In the genomic region with DNA sequence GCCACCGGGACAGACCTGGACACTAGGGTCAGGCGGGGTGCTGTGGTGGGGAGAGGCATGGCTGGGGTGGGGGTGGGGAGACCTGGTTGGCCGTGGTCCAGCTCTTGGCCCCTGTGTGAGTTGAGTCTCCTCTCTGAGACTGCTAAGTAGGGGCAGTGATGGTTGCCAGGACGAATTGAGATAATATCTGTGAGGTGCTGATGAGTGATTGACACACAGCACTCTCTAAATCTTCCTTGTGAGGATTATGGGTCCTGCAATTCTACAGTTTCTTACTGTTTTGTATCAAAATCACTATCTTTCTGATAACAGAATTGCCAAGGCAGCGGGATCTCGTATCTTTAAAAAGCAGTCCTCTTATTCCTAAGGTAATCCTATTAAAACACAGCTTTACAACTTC, we compare ENCODE assay signal across 24 cellular contexts.
"Had no signal": no experiment of that assay in that cellular context is flagged by ENCODE, and none has a peak within 500 bp of the region (broad histone marks: within the 10 kb centered on the region; RNA-seq: fewer than 3 reads in every experiment).

No MANE protein-coding gene starts in this region.

- H3K9me3 ChIP-seq: adrenal gland, body of pancreas, esophagus squamous epithelium, testis, transverse colon had no signal

- H3K9me3 Mint-ChIP-seq: activated CD4-positive, alpha-beta memory T cell treated with anti-CD3 and anti-CD28 coated beads, Interleukin-2, amount 10 ng/mL, durations not matched to agents 7 days and 5 days; activated CD4-positive, alpha-beta T cell treated with anti-CD3 and anti-CD28 coated beads, Interleukin-2, amount 10 ng/mL, durations not matched to agents 7 days and 5 days; activated naive CD4-positive, alpha-beta T cell treated with anti-CD3 and anti-CD28 coated beads for 36 hours; activated naive CD8-positive, alpha-beta T cell treated with anti-CD3 and anti-CD28 coated beads for 36 hours; neural progenitor cell had no signal

- H3K27ac ChIP-seq: body of pancreas, esophagus squamous epithelium, neural progenitor cell, testis, transverse colon, WERI-Rb-1 had no signal

- H3K4me3 ChIP-seq: adrenal gland, body of pancreas, esophagus squamous epithelium, neural progenitor cell, testis, transverse colon had no signal

- ATAC-seq: activated CD8-positive, alpha-beta memory T cell treated with anti-CD3 and anti-CD28 coated beads, Interleukin-2, amount 10 ng/mL, durations not matched to agents 7 days and 5 days; body of pancreas; left colon; right cardiac atrium; T-helper 17 cell had no signal

- H3K4me3 Mint-ChIP-seq: activated CD4-positive, alpha-beta memory T cell treated with anti-CD3 and anti-CD28 coated beads, Interleukin-2, amount 10 ng/mL, durations not matched to agents 7 days and 5 days; activated CD4-positive, alpha-beta T cell treated with anti-CD3 and anti-CD28 coated beads, Interleukin-2, amount 10 ng/mL, durations not matched to agents 7 days and 5 days; activated CD8-positive, alpha-beta memory T cell treated with anti-CD3 and anti-CD28 coated beads, Interleukin-2, amount 10 ng/mL, durations not matched to agents 7 days and 5 days; activated naive CD4-positive, alpha-beta T cell treated with anti-CD3 and anti-CD28 coated beads for 36 hours; activated naive CD8-positive, alpha-beta T cell treated with anti-CD3 and anti-CD28 coated beads for 36 hours; neural progenitor cell; T-helper 17 cell had no signal

- H3K27me3 Mint-ChIP-seq: activated CD4-positive, alpha-beta memory T cell treated with anti-CD3 and anti-CD28 coated beads, Interleukin-2, amount 10 ng/mL, durations not matched to agents 7 days and 5 days; activated CD4-positive, alpha-beta T cell treated with anti-CD3 and anti-CD28 coated beads, Interleukin-2, amount 10 ng/mL, durations not matched to agents 7 days and 5 days; activated CD8-positive, alpha-beta memory T cell treated with anti-CD3 and anti-CD28 coated beads, Interleukin-2, amount 10 ng/mL, durations not matched to agents 7 days and 5 days; activated naive CD8-positive, alpha-beta T cell treated with anti-CD3 and anti-CD28 coated beads for 36 hours; T-helper 17 cell had no signal

- H3K27me3 ChIP-seq: adrenal gland, body of pancreas, esophagus squamous epithelium, neural progenitor cell, testis, transverse colon had no signal

- DNase-seq: activated CD4-positive, alpha-beta memory T cell treated with anti-CD3 and anti-CD28 coated beads, Interleukin-2, amount 10 ng/mL, durations not matched to agents 7 days and 5 days; activated CD4-positive, alpha-beta T cell treated with anti-CD3 and anti-CD28 coated beads, Interleukin-2, amount 10 ng/mL, durations not matched to agents 7 days and 5 days; activated CD4-positive, CD25-positive, alpha-beta regulatory T cell treated with anti-CD3 and anti-CD28 coated beads, Interleukin-2, amount 50 U/mL, for 72 hours; activated CD8-positive, alpha-beta memory T cell treated with anti-CD3 and anti-CD28 coated beads, Interleukin-2, amount 10 ng/mL, durations not matched to agents 7 days and 5 days; activated effector memory CD4-positive, alpha-beta T cell treated with anti-CD3 and anti-CD28 coated beads, Interleukin-2, amount 50 U/mL, for 16 hours; activated naive CD4-positive, alpha-beta T cell treated with anti-CD3 and anti-CD28 coated beads for 36 hours; activated naive CD8-positive, alpha-beta T cell treated with anti-CD3 and anti-CD28 coated beads for 36 hours; adrenal gland; body of pancreas; cortex of kidney; esophagus squamous epithelium; hippocampal formation; left colon; mammary epithelial cell; stimulated activated CD4-positive, alpha-beta T cell treated with anti-CD3 and anti-CD28 coated beads, Interleukin-15, amount 100 ng/mL, for 24 hours; stimulated activated CD4-positive, alpha-beta T cell treated with anti-CD3 and anti-CD28 coated beads, Interleukin-2, amount 100 ng/mL, for 24 hours; stimulated activated naive CD4-positive, alpha-beta T cell treated with Interleukin-2 at 50 U/mL for 16 hours; T-helper 17 cell; T1000; testis; transverse colon; WERI-Rb-1 had no signal

- H3K27ac Mint-ChIP-seq: activated CD4-positive, alpha-beta memory T cell treated with anti-CD3 and anti-CD28 coated beads, Interleukin-2, amount 10 ng/mL, durations not matched to agents 7 days and 5 days; activated CD4-positive, alpha-beta T cell treated with anti-CD3 and anti-CD28 coated beads, Interleukin-2, amount 10 ng/mL, durations not matched to agents 7 days and 5 days; activated CD8-positive, alpha-beta memory T cell treated with anti-CD3 and anti-CD28 coated beads, Interleukin-2, amount 10 ng/mL, durations not matched to agents 7 days and 5 days; neural progenitor cell had no signal

- H3K36me3 ChIP-seq: neural progenitor cell had no signal
